In the genomic region with DNA sequence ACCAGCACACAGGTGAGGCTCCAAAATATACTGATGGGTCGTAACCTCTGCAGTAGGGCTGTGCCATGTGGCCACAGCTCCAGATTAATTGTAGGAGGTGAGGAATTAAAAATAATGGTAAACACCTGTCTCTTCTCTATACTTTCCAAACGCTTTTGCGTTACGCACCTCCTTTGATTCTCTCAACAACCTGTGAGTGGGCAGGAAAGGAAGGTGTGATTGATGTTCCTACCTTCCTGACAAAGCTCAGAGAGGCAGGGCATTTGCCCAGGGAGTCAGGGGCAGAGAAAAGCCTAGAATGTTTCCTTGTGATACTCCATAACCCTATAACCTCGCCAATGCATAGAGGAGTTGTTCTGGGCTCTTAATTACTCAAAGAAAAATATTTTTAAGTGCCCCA, we compare ENCODE assay signal across 24 cellular contexts.
DNase-seq lines count a peak whose midpoint lies in the region; ATAC-seq and TF ChIP-seq lines count a peak whose summit lies in the region.
"Had no signal": no experiment of that assay in that cellular context is flagged by ENCODE, and none has a peak within 500 bp of the region (broad histone marks: within the 10 kb centered on the region; RNA-seq: fewer than 3 reads in every experiment).

No MANE protein-coding gene starts in this region.

- no peaks in the 10 kb centered on the region for H3K4me1 Mint-ChIP-seq in CD14-positive monocyte
- H3K4me1 Mint-ChIP-seq: CD4-positive, alpha-beta memory T cell; CD8-positive, alpha-beta memory T cell had no signal

- DNase-seq in DMS79 treated with DMSO at 0.1 percent for 48 hours (lab: John Stamatoyannopoulos, UW) (peak; percentile 73), DMS79 (lab: John Stamatoyannopoulos, UW) (no peak), CD14-positive monocyte (ENCODE audit: low spot score) (peak; percentile 5), caudate nucleus (lab: John Stamatoyannopoulos, UW) (peak in 10 of 61 donors; percentile 16 to 57 (median 44)), posterior vena cava (ENCODE audit: low spot score) (peak; percentile 9)
- no peak for DNase-seq in activated CD4-positive, alpha-beta T cell treated with anti-CD3 and anti-CD28 coated beads for 48 hours
- DNase-seq: AML-193; CD4-positive, alpha-beta memory T cell; CD4-positive, CD25-positive, alpha-beta regulatory T cell; CD8-positive, alpha-beta memory T cell; COR-L47; DMS 273 treated with DMSO at 0.1 percent for 48 hours; DMS153; DMS53; DND-41; EL; GDM1 had no signal

- H3K27ac Mint-ChIP-seq in CD14-positive monocyte: no peak overlapping the region
- H3K27ac Mint-ChIP-seq: B cell had no signal

- no peak for ATAC-seq in HG02938 (IDR thresholded peaks at IDR 0.05; ENCODE audit: unreplicated experiment)
- ATAC-seq: A549, GM12878 had no signal

- peaks cover 0 to under 1% (median 0%) of the 10 kb centered on the region in 3 donors for H3K27me3 Mint-ChIP-seq in CD14-positive monocyte (ENCODE audit: low read depth in 3 of 3)
- H3K27me3 Mint-ChIP-seq: B cell; CD4-positive, alpha-beta memory T cell; CD4-positive, CD25-positive, alpha-beta regulatory T cell had no signal

- no peak for TF ChIP-seq CTCF in CD14-positive monocyte (IDR thresholded peaks at IDR 0.05)

- H3K27ac ChIP-seq in caudate nucleus (ENCODE audit: low read depth, low read length): peak overlapping the region; percentile 60
- H3K27ac ChIP-seq: 22Rv1; A549; BLaER1 treated with 17β-estradiol and CSF1 and Interleukin-3, amounts not matched to agents 10 nM and 100 nM; C4-2B had no signal

- H3K4me3 Mint-ChIP-seq in CD14-positive monocyte: no peak overlapping the region
- H3K4me3 Mint-ChIP-seq: B cell; CD4-positive, alpha-beta memory T cell; CD4-positive, CD25-positive, alpha-beta regulatory T cell; CD8-positive, alpha-beta memory T cell had no signal

- H3K36me3 Mint-ChIP-seq in CD14-positive monocyte: peaks cover 61 to 80% of the 10 kb centered on the region in 2 donors

- H3K9me3 Mint-ChIP-seq in CD14-positive monocyte: peaks cover 0 to 3% (median 0%) of the 10 kb centered on the region in 7 donors

- intact Hi-C loops in CD14-positive monocyte (cut with micrococcal nuclease): no loop called here
- intact Hi-C loops in posterior vena cava (cut with DNase I): no loop called here

Comparison
In these comparisons a context has a peak if more than half of its experiments do, and no peak if none do; other contexts are left out.
1. DNase-seq: peak in DMS79 treated with DMSO at 0.1 percent for 48 hours (single experiment), CD14-positive monocyte (single experiment) and posterior vena cava (single experiment); none in DMS79 (single experiment) and activated CD4-positive, alpha-beta T cell treated with anti-CD3 and anti-CD28 coated beads for 48 hours (single experiment).